Comparison of ENCODE assay signal across 28 cellular contexts in the genomic region with DNA sequence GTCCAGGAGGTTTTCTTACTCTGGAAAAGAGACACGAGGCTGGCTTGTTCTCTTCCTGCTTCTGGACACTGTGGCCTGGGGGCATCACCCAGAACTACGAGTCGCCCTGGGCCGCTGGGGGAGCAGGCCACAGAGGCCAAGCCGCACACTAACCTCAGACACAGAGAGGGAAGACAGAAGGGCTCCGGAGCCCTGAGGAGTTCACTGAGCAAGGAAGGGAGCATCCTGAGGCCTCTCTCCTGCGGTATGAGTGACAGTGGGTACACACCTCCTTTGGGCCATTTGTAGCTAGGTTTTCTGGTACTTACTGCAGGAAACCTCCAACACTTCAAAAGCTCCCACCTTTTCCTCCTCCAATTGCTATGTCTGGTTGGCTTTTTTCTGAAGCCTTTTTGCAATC.
"Had no signal": no experiment of that assay in that cellular context is flagged by ENCODE, and none has a peak within 500 bp of the region (broad histone marks: within the 10 kb centered on the region; RNA-seq: fewer than 3 reads in every experiment).

No MANE protein-coding gene starts in this region.

- H3K4me3 ChIP-seq: ascending aorta, cardiac muscle cell, SJCRH30, SK-N-MC had no signal

- H3K27ac Mint-ChIP-seq: activated naive CD4-positive, alpha-beta T cell treated with anti-CD3 and anti-CD28 coated beads, Interleukin-2, amount 50 U/mL, for 24 hours; activated naive CD8-positive, alpha-beta T cell treated with anti-CD3 and anti-CD28 coated beads, Interleukin-2, amount 10 ng/mL, durations not matched to agents 7 days and 5 days had no signal

- H3K9me3 Mint-ChIP-seq: activated naive CD4-positive, alpha-beta T cell treated with anti-CD3 and anti-CD28 coated beads, Interleukin-2, amount 50 U/mL, for 24 hours; activated naive CD8-positive, alpha-beta T cell treated with anti-CD3 and anti-CD28 coated beads, Interleukin-2, amount 10 ng/mL, durations not matched to agents 7 days and 5 days; central memory CD8-positive, alpha-beta T cell had no signal

- H3K4me1 Mint-ChIP-seq: activated naive CD4-positive, alpha-beta T cell treated with anti-CD3 and anti-CD28 coated beads, Interleukin-2, amount 50 U/mL, for 24 hours; activated naive CD8-positive, alpha-beta T cell treated with anti-CD3 and anti-CD28 coated beads, Interleukin-2, amount 10 ng/mL, durations not matched to agents 7 days and 5 days; central memory CD8-positive, alpha-beta T cell had no signal

- H3K9me3 ChIP-seq: ascending aorta, SJCRH30 had no signal

- H3K27me3 ChIP-seq: ascending aorta, cardiac muscle cell, SJCRH30 had no signal

- ATAC-seq: Panc1 had no signal

- H3K4me3 Mint-ChIP-seq: activated naive CD4-positive, alpha-beta T cell treated with anti-CD3 and anti-CD28 coated beads, Interleukin-2, amount 50 U/mL, for 24 hours; activated naive CD8-positive, alpha-beta T cell treated with anti-CD3 and anti-CD28 coated beads, Interleukin-2, amount 10 ng/mL, durations not matched to agents 7 days and 5 days; central memory CD8-positive, alpha-beta T cell had no signal

- H3K36me3 Mint-ChIP-seq: activated naive CD4-positive, alpha-beta T cell treated with anti-CD3 and anti-CD28 coated beads, Interleukin-2, amount 50 U/mL, for 24 hours; activated naive CD8-positive, alpha-beta T cell treated with anti-CD3 and anti-CD28 coated beads, Interleukin-2, amount 10 ng/mL, durations not matched to agents 7 days and 5 days had no signal

- H3K4me1 ChIP-seq: ascending aorta, SJCRH30 had no signal

- H3K36me3 ChIP-seq: ascending aorta, cardiac muscle cell, SJCRH30, WERI-Rb-1 had no signal

- H3K27ac ChIP-seq: ascending aorta, cardiac muscle cell, SJCRH30, SK-N-MC, WERI-Rb-1 had no signal

- DNase-seq: activated CD4-positive, alpha-beta T cell treated with anti-CD3 and anti-CD28 coated beads for 1 hour; activated CD4-positive, alpha-beta T cell treated with anti-CD3 and anti-CD28 coated beads for 48 hours; activated CD4-positive, alpha-beta T cell treated with anti-CD3 and anti-CD28 coated beads, Interleukin-2, amount 50 U/mL, for 48 hours; activated CD4-positive, CD25-positive, alpha-beta regulatory T cell; activated CD8-positive, alpha-beta memory T cell treated with anti-CD3 and anti-CD28 coated beads, Interleukin-2, amount 50 U/mL, for 4 hours; activated effector memory CD4-positive, alpha-beta T cell treated with Interleukin-2 at 50 U/mL for 16 hours; activated naive CD8-positive, alpha-beta T cell treated with anti-CD3 and anti-CD28 coated beads, Interleukin-2, amount 10 ng/mL, durations not matched to agents 7 days and 5 days; activated T-cell treated with anti-CD3 and anti-CD28 coated beads for 4 hours; activated T-cell treated with anti-CD3 and anti-CD28 coated beads, Interleukin-2, amount 50 U/mL, for 48 hours; amygdala; Karpas-422; NCI-H1105; NCI-H1417 treated with DMSO at 0.1 percent for 48 hours; NCI-H187 treated with DMSO at 0.1 percent for 48 hours; NCI-H2081; NCI-H2171 treated with DMSO at 0.1 percent for 48 hours; NCI-H226; NCI-H524 treated with DMSO at 0.1 percent for 48 hours; SHP77; SJCRH30; T1000; WERI-Rb-1 had no signal
